8 cellular contexts compared by ENCODE assay signal in the genomic region with DNA sequence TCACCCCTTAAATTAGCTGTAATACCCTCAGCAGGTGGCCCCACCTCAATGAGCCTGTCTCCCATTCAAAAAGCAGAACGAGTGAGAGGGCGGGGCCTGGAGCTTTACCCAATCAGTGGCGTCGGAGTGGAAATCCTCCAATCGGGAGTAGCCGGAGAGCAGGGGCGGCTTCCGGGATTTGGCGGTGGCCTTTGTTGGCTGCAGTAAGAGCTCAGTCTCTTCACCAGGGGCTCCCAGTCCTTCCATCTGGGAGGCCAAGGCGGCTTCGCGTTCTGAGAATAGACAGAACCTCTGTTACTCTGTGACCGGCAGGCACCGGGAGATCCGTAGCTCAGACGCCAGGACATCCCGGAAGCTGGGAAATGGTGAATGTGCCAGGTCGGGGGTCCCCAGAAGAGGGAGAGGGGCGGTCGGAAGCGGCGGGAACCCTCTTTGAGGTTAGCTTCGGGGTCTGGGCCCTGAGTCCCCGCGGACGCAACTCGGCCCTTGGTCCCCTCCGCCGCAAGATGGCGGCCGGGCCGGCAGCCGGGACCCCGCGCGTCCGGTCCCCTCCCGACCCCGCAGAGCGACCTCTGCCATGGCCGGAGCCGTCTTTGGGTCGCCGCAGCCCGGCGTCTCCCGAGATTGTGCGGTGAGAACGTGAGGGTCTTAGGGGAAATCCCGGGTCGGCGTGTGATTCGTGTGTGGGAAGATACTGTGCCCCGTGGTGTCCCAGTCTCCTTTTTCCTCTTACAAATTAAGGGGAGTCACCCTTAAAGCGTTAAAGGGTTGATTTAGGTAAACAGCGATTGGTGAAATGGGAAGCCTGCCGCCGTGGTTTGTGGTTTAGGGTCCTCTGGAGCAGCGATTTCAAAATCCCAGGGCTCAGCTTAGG.
DNase-seq lines count a peak whose midpoint lies in the region; ATAC-seq and TF ChIP-seq lines count a peak whose summit lies in the region.

No MANE protein-coding gene starts in this region.

- DNase-seq in DMS79 (lab: John Stamatoyannopoulos, UW) (peak; percentile 96), KBM-7 (peak; percentile 93), Panc1 (ENCODE audit: low read depth, low spot score) (peak; percentile 61), esophagus squamous epithelium (lab: John Stamatoyannopoulos, UW) (peak; percentile 64)
- peak; percentile 92 to 93 for DNase-seq in activated T-cell treated with anti-CD3 and anti-CD28 coated beads, Interleukin-2, amount 50 U/mL, for 72 hours
- DNase-seq in stimulated activated CD8-positive, alpha-beta memory T cell treated with anti-CD3 and anti-CD28 coated beads, Interleukin-7, amount 100 ng/mL, for 24 hours (ENCODE audit: low read depth), result peak; percentile 82

- H3K9me3 Mint-ChIP-seq in activated T-cell treated with anti-CD3 and anti-CD28 coated beads, Interleukin-2, amount 50 U/mL, for 72 hours, result no peaks in the 10 kb centered on the region

- H3K4me3 Mint-ChIP-seq in activated T-cell treated with anti-CD3 and anti-CD28 coated beads, Interleukin-2, amount 50 U/mL, for 72 hours, result peak overlapping the region; percentile 90 to 99

- H3K9me3 ChIP-seq in Panc1 (ENCODE audit: control insufficient read depth, insufficient read depth, low read depth, low read length), result no peaks in the 10 kb centered on the region
- H3K9me3 ChIP-seq in esophagus squamous epithelium, result no peaks in the 10 kb centered on the region
- H3K9me3 ChIP-seq in muscle layer of duodenum (ENCODE audit: control insufficient read depth in 1 of 2, low read length in 2 of 2), result no peaks in the 10 kb centered on the region

- TF ChIP-seq POLR2A in esophagus squamous epithelium (IDR thresholded peaks at IDR 0.05), result peak in 3 of 4 donors; percentile 66 to 77 (median 66)

- H3K36me3 Mint-ChIP-seq in activated T-cell treated with anti-CD3 and anti-CD28 coated beads, Interleukin-2, amount 50 U/mL, for 72 hours (ENCODE audit: insufficient read depth in 2 of 2), result peaks cover 25 to 34% of the 10 kb centered on the region in 2 donors

- intact Hi-C loops in Panc1 (cut with micrococcal nuclease; ENCODE audit: unreplicated experiment) (loop anchor here (10.0 kb wide), 1 partner anchor 151 kb away; no protein-coding TSS in a partner anchor), esophagus squamous epithelium (cut with DNase I) (no loop called here)

- ATAC-seq in GM21723 (IDR thresholded peaks at IDR 0.05; ENCODE audit: unreplicated experiment) (peak; percentile 93), Panc1 (peak; percentile 97)
- ATAC-seq in activated T-cell treated with anti-CD3 and anti-CD28 coated beads, Interleukin-2, amount 50 U/mL, for 72 hours (replicated peaks in 1 of 2), result peak; percentile 85 to 89

- H3K27me3 ChIP-seq in Panc1 (ENCODE audit: control insufficient read depth, insufficient read depth, low read length) (no peaks in the 10 kb centered on the region), esophagus squamous epithelium (no peaks in the 10 kb centered on the region), muscle layer of duodenum (ENCODE audit: low read depth, low read length) (no peaks in the 10 kb centered on the region)

- in situ Hi-C loops in KBM-7 (cut with MboI; ENCODE audit: low pct_unique_long_range_greater_than_20kb, low sequenced_read_pairs), result no loop called here
- in situ Hi-C loops in Panc1 (cut with HindIII; ENCODE audit: low pct_unique_long_range_greater_than_20kb, low sequenced_read_pairs), result no loop called here

- H3K4me1 ChIP-seq in Panc1 (ENCODE audit: control insufficient read depth, insufficient read depth, low read length) (peaks cover 6% of the 10 kb centered on the region), esophagus squamous epithelium (peaks cover 5 to 35% (median 12%) of the 10 kb centered on the region in 3 donors), muscle layer of duodenum (ENCODE audit: control insufficient read depth in 1 of 2, insufficient read depth in 2 of 2, low read length in 2 of 2) (peaks cover 11 to 15% of the 10 kb centered on the region in 2 donors)

- TF ChIP-seq CTCF in Panc1 (IDR thresholded peaks at IDR 0.05) (no peak), esophagus squamous epithelium (IDR thresholded peaks at IDR 0.05) (no peak)

- H3K27ac ChIP-seq in Panc1 (ENCODE audit: low read length), result peak overlapping the region; percentile 97
- H3K27ac ChIP-seq in esophagus squamous epithelium, result peak overlapping the region; percentile 88 to 98 (median 98)
- H3K27ac ChIP-seq in muscle layer of duodenum (ENCODE audit: low read length), result peak overlapping the region; percentile 90

- BruUV-seq in Panc1 (replicated peaks; lab: Mats Ljungman, UMichigan), result no TSS peak

- H3K4me3 ChIP-seq in Panc1 (ENCODE audit: low read depth in 2 of 2, low read length in 2 of 2) (peak overlapping the region; percentile 92 to 95), esophagus squamous epithelium (peak overlapping the region; percentile 83 to 99 (median 92)), muscle layer of duodenum (ENCODE audit: low read depth in 1 of 2, low read length in 2 of 2) (peak overlapping the region; percentile 79 to 87)

- H3K4me1 Mint-ChIP-seq in activated T-cell treated with anti-CD3 and anti-CD28 coated beads, Interleukin-2, amount 50 U/mL, for 72 hours (ENCODE audit: low read depth), result peaks cover 41% of the 10 kb centered on the region

- CTCF ChIA-PET in Panc1 (lab: Charles Lee), result no interaction called here

- H3K27ac Mint-ChIP-seq in activated T-cell treated with anti-CD3 and anti-CD28 coated beads, Interleukin-2, amount 50 U/mL, for 72 hours, result peak overlapping the region; percentile 99

- H3K36me3 ChIP-seq in Panc1 (ENCODE audit: control insufficient read depth, insufficient read depth, low read length) (no peaks in the 10 kb centered on the region; the same call in 1 of the 2 replicates), esophagus squamous epithelium (peaks cover 0 to 28% (median 0%) of the 10 kb centered on the region in 3 donors), muscle layer of duodenum (ENCODE audit: control insufficient read depth in 1 of 2, insufficient read depth in 2 of 2, low read length in 2 of 2) (peaks cover under 1 to 12% of the 10 kb centered on the region in 2 donors)

- 0% methylated on average over 9 to 12 of the region's 59 CpGs for WGBS in esophagus squamous epithelium, 2 donors

- POLR2A ChIA-PET in Panc1 (lab: Charles Lee), result interaction anchor here (0.5 to 0.9 kb wide), 4 partner anchors 65 to 1335 kb away, joined by 3 to 10 read pairs (median 4); no protein-coding TSS in a partner anchor

- H3K27me3 Mint-ChIP-seq in activated T-cell treated with anti-CD3 and anti-CD28 coated beads, Interleukin-2, amount 50 U/mL, for 72 hours (ENCODE audit: low read depth), result no peaks in the 10 kb centered on the region

Comparison
In these comparisons a context has a peak if more than half of its experiments do, and no peak if none do; other contexts are left out.
1. Peak in every context shown above with its lines: DNase-seq, ATAC-seq, H3K4me3 ChIP-seq and H3K27ac ChIP-seq.